Comparison of ENCODE assay signal across 20 cellular contexts in genomic region chr4:67550491-67551256, GRCh38. TPM values are rescaled to one million over a fixed set of nuclear protein-coding genes. Genes with fewer than 3 reads are reported as not detected.
DNase-seq lines count a peak whose midpoint lies in the region; ATAC-seq and TF ChIP-seq lines count a peak whose summit lies in the region.
"Had no signal": no experiment of that assay in that cellular context is flagged by ENCODE, and none has a peak within 500 bp of the region (broad histone marks: within the 10 kb centered on the region; RNA-seq: fewer than 3 reads in every experiment).

No MANE protein-coding gene starts in this region.

- peak; percentile 46 for DNase-seq in naive B cell
- DNase-seq in neural progenitor cell (ENCODE audit: low spot score): no peak
- no peak for DNase-seq in NCI-H510A treated with DMSO at 0.1 percent for 48 hours (lab: John Stamatoyannopoulos, UW)
- no peak for DNase-seq in right cardiac atrium
- DNase-seq: activated CD4-positive, alpha-beta T cell treated with anti-CD3 and anti-CD28 coated beads for 48 hours; anterior cingulate cortex; CD4-positive, alpha-beta T cell; GDM1; mammary epithelial cell; NCI-H2029 treated with DMSO at 0.1 percent for 48 hours; PC-9; T-helper 1 cell had no signal

- peaks cover 29 to 62% (median 44%) of the 10 kb centered on the region in 3 donors for H3K4me1 Mint-ChIP-seq in naive B cell
- peaks cover 3% of the 10 kb centered on the region for H3K4me1 Mint-ChIP-seq in neural progenitor cell

- no peaks in the 10 kb centered on the region for H3F3A ChIP-seq in neural progenitor cell (ENCODE audit: low read depth)

- H3K27me3 ChIP-seq in neural progenitor cell: no peaks in the 10 kb centered on the region
- no peaks in the 10 kb centered on the region for H3K27me3 ChIP-seq in right cardiac atrium (ENCODE audit: control insufficient read depth, insufficient read depth)
- H3K27me3 ChIP-seq: tibial nerve had no signal

- ATAC-seq in GM18861 (IDR thresholded peaks at IDR 0.05; ENCODE audit: unreplicated experiment) (peak; percentile 26), GM21528 (IDR thresholded peaks at IDR 0.05; ENCODE audit: low FRiP score, unreplicated experiment) (peak; percentile 41), HG03103 (IDR thresholded peaks at IDR 0.05; ENCODE audit: low read depth, unreplicated experiment) (peak; percentile 33), naive B cell (ENCODE audit: low read depth in 2 of 2) (peak; percentile 58 to 62), HG03469 (IDR thresholded peaks at IDR 0.05; ENCODE audit: unreplicated experiment) (no peak), right cardiac atrium (no peak)

- no peaks in the 10 kb centered on the region for H3K9me3 Mint-ChIP-seq in naive B cell
- no peaks in the 10 kb centered on the region for H3K9me3 Mint-ChIP-seq in neural progenitor cell
- H3K9me3 Mint-ChIP-seq: activated T-helper 1 cell treated with anti-CD3 and anti-CD28 coated beads, Interleukin-12 subunit alpha, Interleukin-12 subunit beta, Interleukin-2, Interleukin-4 antibody, amounts not matched to agents 30 ng/mL and 10 ng/mL and 1 ng/mL, durations not matched to agents 14 hours and 24 hours and 36 hours; CD4-positive, alpha-beta T cell; dendritic cell treated with granulocyte-macrophage colony-stimulating factor and Interleukin-4, amounts not matched to agents 40 ng/mL and 50 ng/mL, for 4 days had no signal

- intact Hi-C loops in right cardiac atrium (cut with DNase I): no loop called here

- no peaks in the 10 kb centered on the region for H4K20me1 ChIP-seq in neural progenitor cell (ENCODE audit: low read depth)

- H3K36me3 Mint-ChIP-seq in naive B cell: no peaks in the 10 kb centered on the region
- H3K36me3 Mint-ChIP-seq in neural progenitor cell: no peaks in the 10 kb centered on the region

- H3K27me3 Mint-ChIP-seq in naive B cell (no peaks in the 10 kb centered on the region), neural progenitor cell (ENCODE audit: insufficient read depth, low read depth) (peaks cover 3% of the 10 kb centered on the region)
- H3K27me3 Mint-ChIP-seq: CD4-positive, alpha-beta T cell; dendritic cell treated with granulocyte-macrophage colony-stimulating factor and Interleukin-4, amounts not matched to agents 40 ng/mL and 50 ng/mL, for 4 days had no signal

- WGBS in right cardiac atrium: 94% methylated on average over 3 of the region's 3 CpGs

- H3K27ac Mint-ChIP-seq in naive B cell (peak overlapping the region; percentile 76 to 95 (median 91)), neural progenitor cell (no peak overlapping the region)
- H3K27ac Mint-ChIP-seq: activated T-helper 1 cell treated with anti-CD3 and anti-CD28 coated beads, Interleukin-12 subunit alpha, Interleukin-12 subunit beta, Interleukin-2, Interleukin-4 antibody, amounts not matched to agents 30 ng/mL and 10 ng/mL and 1 ng/mL, durations not matched to agents 14 hours and 24 hours and 36 hours; CD4-positive, alpha-beta T cell; dendritic cell treated with granulocyte-macrophage colony-stimulating factor and Interleukin-4, amounts not matched to agents 40 ng/mL and 50 ng/mL, for 4 days had no signal

- H3K4me2 ChIP-seq in neural progenitor cell: no peak overlapping the region
- H3K4me2 ChIP-seq: PC-9 had no signal

- no peak overlapping the region for H3K27ac ChIP-seq in neural progenitor cell
- no peak overlapping the region for H3K27ac ChIP-seq in right cardiac atrium (ENCODE audit: low read length)
- H3K27ac ChIP-seq: PC-9, tibial nerve had no signal

- TF ChIP-seq CTCF in neural progenitor cell (IDR thresholded peaks at IDR 0.05): no peak

- H3K9me3 ChIP-seq in neural progenitor cell (ENCODE audit: low read depth) (no peaks in the 10 kb centered on the region), right cardiac atrium (ENCODE audit: control insufficient read depth, low read length) (no peaks in the 10 kb centered on the region)
- H3K9me3 ChIP-seq: tibial nerve had no signal

- H3K4me3 ChIP-seq in neural progenitor cell (no peak overlapping the region), right cardiac atrium (ENCODE audit: low read length) (no peak overlapping the region)
- H3K4me3 ChIP-seq: PC-9, tibial nerve had no signal

- no peaks in the 10 kb centered on the region for H3K36me3 ChIP-seq in neural progenitor cell
- H3K36me3 ChIP-seq: tibial nerve had no signal

- no peak overlapping the region for H3K9ac ChIP-seq in neural progenitor cell

- H3K4me1 ChIP-seq in neural progenitor cell (peaks cover 4% of the 10 kb centered on the region), right cardiac atrium (ENCODE audit: control insufficient read depth, insufficient read depth, low read length) (no peaks in the 10 kb centered on the region)

- H3K4me3 Mint-ChIP-seq in naive B cell (peak overlapping the region; percentile 64 to 91 (median 80)), neural progenitor cell (no peak overlapping the region)
- H3K4me3 Mint-ChIP-seq: activated T-helper 1 cell treated with anti-CD3 and anti-CD28 coated beads, Interleukin-12 subunit alpha, Interleukin-12 subunit beta, Interleukin-2, Interleukin-4 antibody, amounts not matched to agents 30 ng/mL and 10 ng/mL and 1 ng/mL, durations not matched to agents 14 hours and 24 hours and 36 hours; CD4-positive, alpha-beta T cell; dendritic cell treated with granulocyte-macrophage colony-stimulating factor and Interleukin-4, amounts not matched to agents 40 ng/mL and 50 ng/mL, for 4 days had no signal

- H3K79me2 ChIP-seq in neural progenitor cell (ENCODE audit: low read depth): no peaks in the 10 kb centered on the region

- no peak overlapping the region for H2AFZ ChIP-seq in neural progenitor cell (replicated peaks)
- H2AFZ ChIP-seq: PC-9 had no signal

RNA-seq across cellular contexts. Expression of gene CENPC, which starts 5.4 kb away (rescaled TPM):
- polyA plus RNA-seq in naive B cell (ENCODE audit: low read depth in 6 of 6) (10 to 100 TPM; 17.6 to 28.1 (median 21.9) TPM), right cardiac atrium (4.9 TPM)
- total RNA-seq in neural progenitor cell (ENCODE audit: low replicate concordance) (48.4 and 85.2 TPM in 2 replicates), right cardiac atrium (10 to 100 TPM; 10.8 to 12.4 (median 11.7) TPM)

RNA-seq across cellular contexts. Expression of gene STAP1, which starts 7.9 kb away (rescaled TPM):
- polyA plus RNA-seq in naive B cell (ENCODE audit: low read depth in 6 of 6) (100 to 1,000 TPM; 166 to 237 (median 224) TPM), right cardiac atrium (not detected)
- total RNA-seq in neural progenitor cell (ENCODE audit: low replicate concordance) (not detected in 2 replicates), right cardiac atrium (not detected)
- total RNA-seq: mammary epithelial cell, osteoblast, PC-9 had no signal
- polyA plus RNA-seq: mammary epithelial cell had no signal

Comparison
In these comparisons a context has a peak if more than half of its experiments do, and no peak if none do; other contexts are left out.
1. ATAC-seq: peak in GM18861 (single experiment), GM21528 (single experiment), HG03103 (single experiment) and naive B cell (2 of 2); none in HG03469 (single experiment) and right cardiac atrium (0 of 2).